9 cellular contexts compared by ENCODE assay signal in genomic region chr2:196750977-196751631, GRCh38. TPM values are rescaled to one million over a fixed set of nuclear protein-coding genes. Genes with fewer than 3 reads are reported as not detected.
A peak's percentile ranks its signal among the peaks of the same experiment; 100 is the strongest.
DNase-seq lines count a peak whose midpoint lies in the region; ATAC-seq, FAIRE-seq and TF ChIP-seq lines count a peak whose summit lies in the region.
"Had no signal": no experiment of that assay in that cellular context is flagged by ENCODE, and none has a peak within 500 bp of the region (broad histone marks: within the 10 kb centered on the region; RNA-seq: fewer than 3 reads in every experiment).

No MANE protein-coding gene starts in this region.

- no peaks in the 10 kb centered on the region for H3K9me1 ChIP-seq in endothelial cell of umbilical vein (replicated peaks; ENCODE audit: control insufficient read depth, extremely low read depth, insufficient read depth, low read length)

- no peaks in the 10 kb centered on the region for H3K36me3 Mint-ChIP-seq in activated CD8-positive, alpha-beta T cell treated with anti-CD3 and anti-CD28 coated beads for 36 hours (ENCODE audit: low read depth)
- H3K36me3 Mint-ChIP-seq: IgD-negative memory B cell had no signal

- H3K4me3 ChIP-seq in endothelial cell of umbilical vein (replicated peaks in 1 of 3; ENCODE audit: insufficient read depth in 1 of 3, low read depth in 1 of 3, low read length in 3 of 3) = no peak overlapping the region

- intact Hi-C loops in activated CD8-positive, alpha-beta T cell treated with anti-CD3 and anti-CD28 coated beads for 36 hours (cut with micrococcal nuclease) = no loop called here
- intact Hi-C loops in endothelial cell of umbilical vein (cut with micrococcal nuclease) = loop anchor here (2.0 to 10.0 kb wide), 5 partner anchors 158 to 1024 kb away; partner anchors contain the start of gene HECW2

- H3K4me2 ChIP-seq in endothelial cell of umbilical vein (ENCODE audit: insufficient read depth, low read length) = no peak overlapping the region

- H4K20me1 ChIP-seq in endothelial cell of umbilical vein (replicated peaks; ENCODE audit: control insufficient read depth, extremely low read depth, insufficient read depth, low read length) = no peaks in the 10 kb centered on the region

- H3K9ac ChIP-seq in endothelial cell of umbilical vein (replicated peaks; ENCODE audit: extremely low read depth, insufficient read depth, low read length) = no peak overlapping the region

- peak; percentile 16 for DNase-seq in AG09319 (ENCODE audit: extremely low read depth, low read depth)
- peak; percentile 92 for DNase-seq in NCI-H82 (lab: John Stamatoyannopoulos, UW)
- peak; percentile 82 for DNase-seq in activated CD8-positive, alpha-beta T cell treated with anti-CD3 and anti-CD28 coated beads for 36 hours
- peak; percentile 77 for DNase-seq in endothelial cell of umbilical vein (ENCODE audit: low read depth, low spot score)
- DNase-seq in myocyte (ENCODE audit: low read depth) = peak; percentile 18
- peak; percentile 7 to 35 for DNase-seq in stimulated activated CD8-positive, alpha-beta memory T cell treated with anti-CD3 and anti-CD28 coated beads, Interleukin-7, amount 100 ng/mL, for 48 hours (ENCODE audit: extremely low read depth in 1 of 2, low read depth in 1 of 2)

- H3K27ac ChIP-seq in endothelial cell of umbilical vein (ENCODE audit: insufficient read depth, low read depth, low read length) = no peak overlapping the region

- dilution Hi-C loops in endothelial cell of umbilical vein (cut with MboI; ENCODE audit: extremely low pct_ligation_motif_present, low sequenced_read_pairs) = no loop called here

- no peak for TF ChIP-seq POLR2A in endothelial cell of umbilical vein (IDR thresholded peaks at IDR 0.05; ENCODE audit: low read depth, low read length)

- FAIRE-seq in endothelial cell of umbilical vein (lab: Jason Lieb, UNC) = peak; percentile 94

- peak overlapping the region; percentile 23 for H2AFZ ChIP-seq in endothelial cell of umbilical vein (ENCODE audit: low read depth, low read length)

- H3K27ac Mint-ChIP-seq in activated CD8-positive, alpha-beta T cell treated with anti-CD3 and anti-CD28 coated beads for 36 hours = no peak overlapping the region
- H3K27ac Mint-ChIP-seq: IgD-negative memory B cell had no signal

- H3K9me3 ChIP-seq in endothelial cell of umbilical vein (replicated peaks; ENCODE audit: control insufficient read depth, insufficient read depth, low read length) = no peaks in the 10 kb centered on the region

- no TSS peak for BruUV-seq in endothelial cell of umbilical vein (replicated peaks; lab: Mats Ljungman, UMichigan)

- POLR2A ChIA-PET in activated CD8-positive, alpha-beta T cell treated with anti-CD3 and anti-CD28 coated beads for 36 hours (lab: Charles Lee) = no interaction called here
- POLR2A ChIA-PET in endothelial cell of umbilical vein (lab: Charles Lee) = interaction anchor here (0.6 kb wide), 1 partner anchor 14 kb away, joined by 4 read pairs; no protein-coding TSS in a partner anchor

- no peaks in the 10 kb centered on the region for H3K27me3 Mint-ChIP-seq in activated CD8-positive, alpha-beta T cell treated with anti-CD3 and anti-CD28 coated beads for 36 hours
- H3K27me3 Mint-ChIP-seq: IgD-negative memory B cell had no signal

- H3K79me2 ChIP-seq in endothelial cell of umbilical vein (ENCODE audit: control insufficient read depth, insufficient read depth, low read length) = no peaks in the 10 kb centered on the region

- H3K9me3 Mint-ChIP-seq in activated CD8-positive, alpha-beta T cell treated with anti-CD3 and anti-CD28 coated beads for 36 hours = peaks cover 19% of the 10 kb centered on the region

- TF ChIP-seq CTCF in AG09319 (IDR thresholded peaks at IDR 0.05; ENCODE audit: low read depth, low read length) = peak; percentile 76
- peak; percentile 68 for TF ChIP-seq CTCF in activated CD8-positive, alpha-beta T cell treated with anti-CD3 and anti-CD28 coated beads for 36 hours (IDR thresholded peaks at IDR 0.05)
- peak; percentile 80 to 90 for TF ChIP-seq CTCF in endothelial cell of umbilical vein (IDR thresholded peaks at IDR 0.05; ENCODE audit: extremely low read depth in 1 of 2, insufficient read depth in 1 of 2, low read depth in 1 of 2, low read length in 2 of 2)

- H3K27me3 ChIP-seq in endothelial cell of umbilical vein (ENCODE audit: control insufficient read depth in 2 of 2, insufficient read depth in 2 of 2, low read length in 2 of 2) = no peaks in the 10 kb centered on the region

- no peak overlapping the region for H3K4me3 Mint-ChIP-seq in activated CD8-positive, alpha-beta T cell treated with anti-CD3 and anti-CD28 coated beads for 36 hours
- H3K4me3 Mint-ChIP-seq: IgD-negative memory B cell had no signal

- CTCF ChIA-PET in activated CD8-positive, alpha-beta T cell treated with anti-CD3 and anti-CD28 coated beads for 36 hours (lab: Charles Lee) = interaction anchor here (0.6 to 1.8 kb wide), 53 partner anchors 9 to 1028 kb away, joined by 3 to 39 read pairs (median 4); partner anchors contain the start of gene CCDC150
- CTCF ChIA-PET in endothelial cell of umbilical vein (lab: Charles Lee) = interaction anchor here (0.6 to 1.8 kb wide), 37 partner anchors 9 to 1546 kb away, joined by 3 to 27 read pairs (median 4); partner anchors contain the start of genes CCDC150 and HECW2

- no peaks in the 10 kb centered on the region for H3K4me1 ChIP-seq in endothelial cell of umbilical vein (ENCODE audit: control insufficient read depth, extremely low read depth, insufficient read depth, low read length)

- ATAC-seq in GM18519 (IDR thresholded peaks at IDR 0.05; ENCODE audit: low FRiP score, unreplicated experiment) = peak; percentile 96
- ATAC-seq in HG03025 (IDR thresholded peaks at IDR 0.05; ENCODE audit: low FRiP score, unreplicated experiment) = peak; percentile 97
- peak; percentile 80 for ATAC-seq in activated CD8-positive, alpha-beta T cell treated with anti-CD3 and anti-CD28 coated beads for 36 hours

- no peaks in the 10 kb centered on the region for H3K4me1 Mint-ChIP-seq in activated CD8-positive, alpha-beta T cell treated with anti-CD3 and anti-CD28 coated beads for 36 hours (ENCODE audit: low read depth)

- H3K36me3 ChIP-seq in endothelial cell of umbilical vein (ENCODE audit: control insufficient read depth in 2 of 2, extremely low read depth in 1 of 2, insufficient read depth in 2 of 2, low read length in 2 of 2) = no peaks in the 10 kb centered on the region

TF ChIP-seq in endothelial cell of umbilical vein, 7 proteins besides CTCF, POLR2A, EP300 and RAD21:
- TF ChIP-seq FOS (IDR thresholded peaks at IDR 0.05; ENCODE audit: borderline replicate concordance, insufficient read depth, low read length) (no peak), EZH2 (IDR thresholded peaks at IDR 0.05; ENCODE audit: borderline replicate concordance, low read depth, low read length, severe bottlenecking) (no peak), GATA2 (IDR thresholded peaks at IDR 0.05; ENCODE audit: insufficient read depth, insufficient read length, low read depth, low read length) (no peak), MYC (IDR thresholded peaks at IDR 0.05; ENCODE audit: low read depth, low read length) (no peak), JUN (IDR thresholded peaks at IDR 0.05; ENCODE audit: borderline replicate concordance, insufficient read depth, insufficient read length, low read depth) (no peak), POLR2AphosphoS5 (IDR thresholded peaks at IDR 0.05; ENCODE audit: insufficient read depth, low read depth, low read length) (no peak), MAX (IDR thresholded peaks at IDR 0.05; ENCODE audit: insufficient read depth, insufficient read length) (no peak)

RNA-seq across cellular contexts. Expression of gene GTF3C3, which starts 48.4 kb away (rescaled TPM):
- 10 to 100 TPM; 61.0 to 65.9 TPM for total RNA-seq in activated CD8-positive, alpha-beta T cell treated with anti-CD3 and anti-CD28 coated beads for 36 hours
- total RNA-seq in endothelial cell of umbilical vein (52.5 and 57.0 TPM in 2 replicates), myocyte (17.0 and 17.8 TPM in 2 replicates)
- polyA plus RNA-seq in endothelial cell of umbilical vein = 14.4 and 17.9 TPM in 2 replicates
- 14.0 and 16.3 TPM in 2 replicates for polyA plus RNA-seq in endothelial cell of umbilical vein (2011; cell fraction: cytosol; rRNA removed)
- 55.7 and 68.5 TPM in 2 replicates for polyA plus RNA-seq in endothelial cell of umbilical vein (2011; cell fraction: nucleus; rRNA removed)
- polyA plus RNA-seq in endothelial cell of umbilical vein (2012) = 32.9 and 44.1 TPM in 2 replicates
- 37.8 and 60.0 TPM in 2 replicates for polyA minus RNA-seq in endothelial cell of umbilical vein
- 6.6 TPM for polyA minus RNA-seq in endothelial cell of umbilical vein (2011; cell fraction: cytosol; rRNA and poly(A)+ RNA removed)
- 59.0 and 69.9 TPM in 2 replicates for polyA minus RNA-seq in endothelial cell of umbilical vein (2011; cell fraction: nucleus; rRNA and poly(A)+ RNA removed)
- 5.7 TPM for polyA plus RNA-seq in myocyte (2012)

RNA-seq across cellular contexts. Expression of gene C2orf66, which starts 58.1 kb away (rescaled TPM):
- not detected for total RNA-seq in activated CD8-positive, alpha-beta T cell treated with anti-CD3 and anti-CD28 coated beads for 36 hours
- 0.27 and 0.39 TPM in 2 replicates for total RNA-seq in endothelial cell of umbilical vein
- polyA plus RNA-seq in endothelial cell of umbilical vein = 0.54 and 0.59 TPM in 2 replicates
- 0.10 and 0.14 TPM in 2 replicates for polyA plus RNA-seq in endothelial cell of umbilical vein (2011; cell fraction: cytosol; rRNA removed)
- 5.6 and 6.8 TPM in 2 replicates for polyA plus RNA-seq in endothelial cell of umbilical vein (2011; cell fraction: nucleus; rRNA removed)
- polyA plus RNA-seq in endothelial cell of umbilical vein (2012) = 0.44 and 0.59 TPM in 2 replicates
- 0.47 TPM in 1 of 2 replicates, not detected in the other for polyA minus RNA-seq in endothelial cell of umbilical vein
- polyA minus RNA-seq in endothelial cell of umbilical vein (2011; cell fraction: cytosol; rRNA and poly(A)+ RNA removed) = not detected
- 3.0 and 5.6 TPM in 2 replicates for polyA minus RNA-seq in endothelial cell of umbilical vein (2011; cell fraction: nucleus; rRNA and poly(A)+ RNA removed)
- total RNA-seq in myocyte = not detected in 2 replicates
- 0.19 TPM for polyA plus RNA-seq in myocyte (2012)
- polyA plus RNA-seq: IgD-negative memory B cell had no signal

Comparison
In these comparisons a context has a peak if more than half of its experiments do, and no peak if none do; other contexts are left out.
1. DNase-seq: peak in every context shown above with its lines; median percentile 92 in NCI-H82; 82 in activated CD8-positive, alpha-beta T cell treated with anti-CD3 and anti-CD28 coated beads for 36 hours; 77 in endothelial cell of umbilical vein; 21 in stimulated activated CD8-positive, alpha-beta memory T cell treated with anti-CD3 and anti-CD28 coated beads, Interleukin-7, amount 100 ng/mL, for 48 hours; 18 in myocyte; 16 in AG09319.